Comparison of ENCODE assay signal across 2 cellular contexts in genomic region chr3:64203216-64203615, GRCh38.
TF ChIP-seq lines count a peak whose summit lies in the region.

No MANE protein-coding gene starts in this region.

TF ChIP-seq in SK-N-SH, 30 proteins besides CTCF, POLR2A, EP300 and RAD21 (continued from another document):
- TF ChIP-seq TCF12 (IDR thresholded peaks at IDR 0.05): no peak
TF ChIP-seq in SK-N-SH: peak in this region for 1.

TF ChIP-seq in SK-N-SH treated with all-trans-retinoic acid at 6 μM for 48 hours, 23 proteins besides CTCF, POLR2A, EP300 and RAD21 (continued from another document):
- TF ChIP-seq, protein P1, sequence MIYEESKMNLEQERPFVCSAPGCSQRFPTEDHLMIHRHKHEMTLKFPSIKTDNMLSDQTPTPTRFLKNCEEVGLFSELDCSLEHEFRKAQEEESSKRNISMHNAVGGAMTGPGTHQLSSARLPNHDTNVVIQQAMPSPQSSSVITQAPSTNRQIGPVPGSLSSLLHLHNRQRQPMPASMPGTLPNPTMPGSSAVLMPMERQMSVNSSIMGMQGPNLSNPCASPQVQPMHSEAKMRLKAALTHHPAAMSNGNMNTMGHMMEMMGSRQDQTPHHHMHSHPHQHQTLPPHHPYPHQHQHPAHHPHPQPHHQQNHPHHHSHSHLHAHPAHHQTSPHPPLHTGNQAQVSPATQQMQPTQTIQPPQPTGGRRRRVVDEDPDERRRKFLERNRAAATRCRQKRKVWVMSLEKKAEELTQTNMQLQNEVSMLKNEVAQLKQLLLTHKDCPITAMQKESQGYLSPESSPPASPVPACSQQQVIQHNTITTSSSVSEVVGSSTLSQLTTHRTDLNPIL (CRISPR knock-in tag; IDR thresholded peaks at IDR 0.05; ENCODE audit: low read depth): no peak
- TF ChIP-seq ZFP3 (CRISPR knock-in tag; IDR thresholded peaks at IDR 0.05) (no peak), ESRRG (CRISPR knock-in tag; IDR thresholded peaks at IDR 0.05) (no peak), CSRNP3 (CRISPR knock-in tag; IDR thresholded peaks at IDR 0.05) (no peak), TCF4 (CRISPR knock-in tag; IDR thresholded peaks at IDR 0.05; ENCODE audit: borderline replicate concordance) (no peak), ARNTL (CRISPR knock-in tag; IDR thresholded peaks at IDR 0.05; ENCODE audit: borderline replicate concordance, low read depth) (no peak), ZNF565 (CRISPR knock-in tag; conservative IDR thresholded peaks at IDR 0.05; ENCODE audit: low read depth) (no peak), CSDC2 (CRISPR knock-in tag; IDR thresholded peaks at IDR 0.05) (no peak), ZNF70 (CRISPR knock-in tag; IDR thresholded peaks at IDR 0.05) (no peak), BACH2 (CRISPR knock-in tag; IDR thresholded peaks at IDR 0.05; ENCODE audit: borderline replicate concordance) (no peak)
